Comparison of ENCODE assay signal across 12 cellular contexts in the genomic region with DNA sequence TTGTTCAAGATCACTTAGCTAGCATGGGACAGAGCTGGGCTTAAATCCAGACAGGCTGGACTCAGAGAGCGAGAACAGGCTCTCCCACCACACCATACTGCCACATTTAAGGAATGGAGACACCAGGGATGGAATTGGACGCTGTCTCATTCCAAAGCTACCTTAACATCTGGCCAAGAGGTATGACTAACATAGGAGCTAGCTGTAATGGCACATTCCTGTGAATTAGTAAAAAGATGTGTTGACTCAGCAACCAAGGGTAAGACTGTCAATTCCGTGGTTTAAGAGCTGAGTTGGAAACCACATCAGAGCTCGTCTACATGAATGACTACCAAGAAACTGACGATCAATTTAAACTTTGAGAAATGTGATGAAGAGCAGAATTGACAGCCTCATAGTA. TPM values are rescaled to one million over a fixed set of nuclear protein-coding genes. Genes with fewer than 3 reads are reported as not detected.
DNase-seq lines count a peak whose midpoint lies in the region; ATAC-seq, FAIRE-seq and TF ChIP-seq lines count a peak whose summit lies in the region.
"Had no signal": no experiment of that assay in that cellular context is flagged by ENCODE, and none has a peak within 500 bp of the region (broad histone marks: within the 10 kb centered on the region; RNA-seq: fewer than 3 reads in every experiment).

No MANE protein-coding gene starts in this region.

- no peak overlapping the region for H3K27ac ChIP-seq in CD4-positive, alpha-beta memory T cell (ENCODE audit: low read depth, low read length)
- H3K27ac ChIP-seq in pancreas: no peak overlapping the region
- H3K27ac ChIP-seq: PC-9 had no signal

- CTCF ChIA-PET in CD4-positive, alpha-beta memory T cell (lab: Charles Lee; ENCODE audit: partially characterized antibody): interaction anchor here (1.0 to 2.6 kb wide), 7 partner anchors 18 to 280 kb away, joined by 3 to 8 read pairs (median 3); no protein-coding TSS in a partner anchor

- peak; percentile 65 for ATAC-seq in activated naive CD8-positive, alpha-beta T cell treated with anti-CD3 and anti-CD28 coated beads, Interleukin-2, amount 10 ng/mL, durations not matched to agents 7 days and 5 days (ENCODE audit: low read depth)
- ATAC-seq in GM18517 (IDR thresholded peaks at IDR 0.05; ENCODE audit: unreplicated experiment) (no peak), pancreas (no peak)

- no peaks in the 10 kb centered on the region for H3K27me3 Mint-ChIP-seq in CD4-positive, alpha-beta memory T cell
- H3K27me3 Mint-ChIP-seq in activated naive CD8-positive, alpha-beta T cell treated with anti-CD3 and anti-CD28 coated beads, Interleukin-2, amount 10 ng/mL, durations not matched to agents 7 days and 5 days: no peaks in the 10 kb centered on the region

- intact Hi-C loops in CD4-positive, alpha-beta memory T cell (cut with micrococcal nuclease): loop anchor here (1.0 to 5.0 kb wide), 2 partner anchors 12 to 47 kb away; a partner anchor contains a TSS
- intact Hi-C loops in posterior cingulate gyrus (cut with DNase I) (no loop called here), pancreas (cut with DNase I) (no loop called here)

- in situ Hi-C loops in G401 (cut with HindIII; ENCODE audit: low sequenced_read_pairs): no loop called here

- no peaks in the 10 kb centered on the region for H3K9me3 Mint-ChIP-seq in CD4-positive, alpha-beta memory T cell
- H3K9me3 Mint-ChIP-seq in activated naive CD8-positive, alpha-beta T cell treated with anti-CD3 and anti-CD28 coated beads, Interleukin-2, amount 10 ng/mL, durations not matched to agents 7 days and 5 days: no peaks in the 10 kb centered on the region

- no peak for FAIRE-seq in pancreas (lab: Jason Lieb, UNC)

- H3K36me3 ChIP-seq in CD4-positive, alpha-beta memory T cell (ENCODE audit: insufficient read depth, low read length): no peaks in the 10 kb centered on the region
- H3K36me3 ChIP-seq in kidney epithelial cell (ENCODE audit: control insufficient read depth, insufficient read depth, low read length) (no peaks in the 10 kb centered on the region), pancreas (no peaks in the 10 kb centered on the region)

- H3K9me3 ChIP-seq in CD4-positive, alpha-beta memory T cell (ENCODE audit: control insufficient read depth in 1 of 2, low read length in 2 of 2): no peaks in the 10 kb centered on the region
- no peaks in the 10 kb centered on the region for H3K9me3 ChIP-seq in pancreas

- TF ChIP-seq CTCF in kidney epithelial cell (IDR thresholded peaks at IDR 0.05; ENCODE audit: insufficient read depth, low read length, poor library complexity, severe bottlenecking): no peak
- TF ChIP-seq CTCF in pancreas (IDR thresholded peaks at IDR 0.05): no peak

- 60 to 62% methylated on average over 5 of the region's 5 CpGs for WGBS in pancreas, 2 donors

- peak; percentile 62 to 79 (median 69) for DNase-seq in CD4-positive, alpha-beta memory T cell
- DNase-seq in LoVo (ENCODE audit: low spot score) (peak; percentile 22), kidney epithelial cell (ENCODE audit: low read depth) (peak; percentile 93), posterior cingulate gyrus (no peak), G401 (ENCODE audit: low spot score) (no peak), pancreas (no peak)
- no peak for DNase-seq in activated naive CD8-positive, alpha-beta T cell treated with anti-CD3 and anti-CD28 coated beads, Interleukin-2, amount 10 ng/mL, durations not matched to agents 7 days and 5 days
- DNase-seq: Kasumi-1; stimulated activated naive CD4-positive, alpha-beta T cell treated with Interleukin-2 at 50 U/mL for 16 hours had no signal

- H3K4me3 Mint-ChIP-seq in CD4-positive, alpha-beta memory T cell: peak overlapping the region in 7 of 8 donors; percentile 3 to 47 (median 29)
- peak overlapping the region; percentile 17 for H3K4me3 Mint-ChIP-seq in activated naive CD8-positive, alpha-beta T cell treated with anti-CD3 and anti-CD28 coated beads, Interleukin-2, amount 10 ng/mL, durations not matched to agents 7 days and 5 days

- H3K4me1 Mint-ChIP-seq in CD4-positive, alpha-beta memory T cell: peaks cover 20 to 37% (median 24%) of the 10 kb centered on the region in 4 donors
- H3K4me1 Mint-ChIP-seq in activated naive CD8-positive, alpha-beta T cell treated with anti-CD3 and anti-CD28 coated beads, Interleukin-2, amount 10 ng/mL, durations not matched to agents 7 days and 5 days: peaks cover 23% of the 10 kb centered on the region

- peak overlapping the region in 6 of 7 donors; percentile 25 to 73 (median 50) for H3K27ac Mint-ChIP-seq in CD4-positive, alpha-beta memory T cell
- H3K27ac Mint-ChIP-seq in activated naive CD8-positive, alpha-beta T cell treated with anti-CD3 and anti-CD28 coated beads, Interleukin-2, amount 10 ng/mL, durations not matched to agents 7 days and 5 days: peak overlapping the region; percentile 18
- H3K27ac Mint-ChIP-seq: progenitor cell of endocrine pancreas had no signal

- POLR2A ChIA-PET in CD4-positive, alpha-beta memory T cell (lab: Charles Lee; ENCODE audit: partially characterized antibody): interaction anchor here (0.7 to 2.0 kb wide), 5 partner anchors 9 to 48 kb away, joined by 3 to 12 read pairs (median 5); a partner anchor contains a TSS
- POLR2A ChIA-PET in activated naive CD8-positive, alpha-beta T cell treated with anti-CD3 and anti-CD28 coated beads, Interleukin-2, amount 10 ng/mL, durations not matched to agents 7 days and 5 days (lab: Charles Lee): interaction anchor here (1.0 to 1.4 kb wide), 2 partner anchors 13 to 18 kb away, joined by 5 to 9 read pairs; a partner anchor contains a TSS

- no peaks in the 10 kb centered on the region for H3K36me3 Mint-ChIP-seq in CD4-positive, alpha-beta memory T cell
- no peaks in the 10 kb centered on the region for H3K36me3 Mint-ChIP-seq in activated naive CD8-positive, alpha-beta T cell treated with anti-CD3 and anti-CD28 coated beads, Interleukin-2, amount 10 ng/mL, durations not matched to agents 7 days and 5 days

- peaks cover 22% of the 10 kb centered on the region for H3K4me1 ChIP-seq in CD4-positive, alpha-beta memory T cell (ENCODE audit: insufficient read depth, low read length)
- H3K4me1 ChIP-seq in pancreas: peaks cover 0 to 3% (median 0%) of the 10 kb centered on the region in 3 donors

- H3K4me3 ChIP-seq in CD4-positive, alpha-beta memory T cell (ENCODE audit: low read length in 2 of 2): no peak overlapping the region
- H3K4me3 ChIP-seq in kidney epithelial cell (ENCODE audit: low read depth, low read length) (no peak overlapping the region), pancreas (no peak overlapping the region)
- H3K4me3 ChIP-seq: PC-9 had no signal

- H3K27me3 ChIP-seq in CD4-positive, alpha-beta memory T cell (ENCODE audit: insufficient read depth, low read length): no peaks in the 10 kb centered on the region
- H3K27me3 ChIP-seq in kidney epithelial cell (ENCODE audit: control insufficient read depth, insufficient read depth, low read length) (no peaks in the 10 kb centered on the region), pancreas (no peaks in the 10 kb centered on the region)

RNA-seq across cellular contexts. Expression of a gene that starts 8.3 kb away (rescaled TPM):
- total RNA-seq in CD4-positive, alpha-beta memory T cell: under 1 TPM; 0.15 to 0.53 TPM
- under 1 TPM in 1 of 2 donors, not detected in 1; 0.56 TPM for polyA plus RNA-seq in CD4-positive, alpha-beta memory T cell
- total RNA-seq in activated naive CD8-positive, alpha-beta T cell treated with anti-CD3 and anti-CD28 coated beads, Interleukin-2, amount 10 ng/mL, durations not matched to agents 7 days and 5 days: 1 to 10 TPM; 2.7 to 3.2 TPM
- total RNA-seq in kidney epithelial cell (4.6 and 5.6 TPM in 2 replicates), pancreas (1 to 10 TPM in 1 of 6 donors, under 1 TPM in 3, not detected in 2; 0.08 to 1.4 (median 0.49) TPM)
- 0.14 TPM in 1 of 2 replicates, not detected in the other for total RNA-seq in G401 (2014; rRNA removed; shearing (Covaris generic))
- polyA plus RNA-seq in pancreas: under 1 TPM in 1 of 2 donors, not detected in 1; 0.27 TPM

RNA-seq across cellular contexts. Expression of a gene that starts 12.6 kb away (rescaled TPM):
- 100 to 1,000 TPM; 112 to 122 TPM for total RNA-seq in CD4-positive, alpha-beta memory T cell
- 100 to 1,000 TPM; 342 to 381 TPM for polyA plus RNA-seq in CD4-positive, alpha-beta memory T cell
- 100 to 1,000 TPM; 209 to 230 TPM for total RNA-seq in activated naive CD8-positive, alpha-beta T cell treated with anti-CD3 and anti-CD28 coated beads, Interleukin-2, amount 10 ng/mL, durations not matched to agents 7 days and 5 days
- total RNA-seq in kidney epithelial cell (183 and 228 TPM in 2 replicates), pancreas (100 to 1,000 TPM in 5 of 6 donors, 10 to 100 TPM in 1; 99.8 to 143 (median 134) TPM)
- total RNA-seq in G401 (2014; rRNA removed; shearing (Covaris generic)): 487 and 504 TPM in 2 replicates
- 100 to 1,000 TPM; 174 to 176 TPM for polyA plus RNA-seq in pancreas

Comparison
In these comparisons a context has a peak if more than half of its experiments do, and no peak if none do; other contexts are left out.
1. DNase-seq: peak in CD4-positive, alpha-beta memory T cell (5 of 5), LoVo (single experiment) and kidney epithelial cell (single experiment); none in activated naive CD8-positive, alpha-beta T cell treated with anti-CD3 and anti-CD28 coated beads, Interleukin-2, amount 10 ng/mL, durations not matched to agents 7 days and 5 days (single experiment), posterior cingulate gyrus (0 of 10), G401 (single experiment) and pancreas (0 of 6).